ENCODE assay signal across 2 cellular contexts in the genomic region with DNA sequence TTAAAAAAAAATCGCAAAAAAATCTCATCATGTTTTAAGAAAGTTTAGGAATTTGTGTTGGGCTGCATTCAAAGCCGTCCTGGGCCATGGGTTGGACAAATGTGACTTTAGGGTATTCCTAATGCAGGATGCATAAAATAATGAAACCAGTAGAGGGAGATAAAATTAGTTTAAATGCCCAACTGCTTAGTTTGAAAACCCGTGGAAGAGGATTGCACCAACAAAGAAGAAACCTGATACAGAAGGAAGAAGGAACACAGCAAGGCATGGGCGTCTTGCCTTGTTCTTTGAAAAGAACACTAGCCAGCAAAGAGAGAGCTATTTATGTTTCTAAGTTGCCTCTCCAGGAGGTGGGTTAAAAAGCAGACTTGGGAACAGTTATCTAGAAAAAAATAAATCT.
TF ChIP-seq lines count a peak whose summit lies in the region.

No MANE protein-coding gene starts in this region.

TF ChIP-seq in K562, 482 proteins besides CTCF, POLR2A, EP300 and RAD21:
- no peak for TF ChIP-seq NFATC3 (IDR thresholded peaks at IDR 0.05)
- TF ChIP-seq CBX3 (IDR thresholded peaks at IDR 0.05; ENCODE audit: borderline replicate concordance in 1 of 2, low read length in 2 of 2), result no peak
- no peak for TF ChIP-seq KLF16 (IDR thresholded peaks at IDR 0.05)
- no peak for TF ChIP-seq SAP30 (IDR thresholded peaks at IDR 0.05; ENCODE audit: borderline replicate concordance, insufficient read depth, low read depth, low read length, poor library complexity, severe bottlenecking)
TF ChIP-seq in K562: peak in this region for 0.

TF ChIP-seq in GM12891, 5 proteins besides CTCF, POLR2A, EP300 and RAD21:
- TF ChIP-seq PAX5 (IDR thresholded peaks at IDR 0.05; ENCODE audit: insufficient read depth, low read length, severe bottlenecking) (no peak), TAF1 (IDR thresholded peaks at IDR 0.05; ENCODE audit: low read depth, low read length) (no peak), POLR2AphosphoS5 (IDR thresholded peaks at IDR 0.05; ENCODE audit: low read depth, low read length) (no peak), SPI1 (IDR thresholded peaks at IDR 0.05; ENCODE audit: low read depth, low read length) (no peak), POU2F2 (IDR thresholded peaks at IDR 0.05; ENCODE audit: low read depth, low read length) (no peak)
